In the genomic region with DNA sequence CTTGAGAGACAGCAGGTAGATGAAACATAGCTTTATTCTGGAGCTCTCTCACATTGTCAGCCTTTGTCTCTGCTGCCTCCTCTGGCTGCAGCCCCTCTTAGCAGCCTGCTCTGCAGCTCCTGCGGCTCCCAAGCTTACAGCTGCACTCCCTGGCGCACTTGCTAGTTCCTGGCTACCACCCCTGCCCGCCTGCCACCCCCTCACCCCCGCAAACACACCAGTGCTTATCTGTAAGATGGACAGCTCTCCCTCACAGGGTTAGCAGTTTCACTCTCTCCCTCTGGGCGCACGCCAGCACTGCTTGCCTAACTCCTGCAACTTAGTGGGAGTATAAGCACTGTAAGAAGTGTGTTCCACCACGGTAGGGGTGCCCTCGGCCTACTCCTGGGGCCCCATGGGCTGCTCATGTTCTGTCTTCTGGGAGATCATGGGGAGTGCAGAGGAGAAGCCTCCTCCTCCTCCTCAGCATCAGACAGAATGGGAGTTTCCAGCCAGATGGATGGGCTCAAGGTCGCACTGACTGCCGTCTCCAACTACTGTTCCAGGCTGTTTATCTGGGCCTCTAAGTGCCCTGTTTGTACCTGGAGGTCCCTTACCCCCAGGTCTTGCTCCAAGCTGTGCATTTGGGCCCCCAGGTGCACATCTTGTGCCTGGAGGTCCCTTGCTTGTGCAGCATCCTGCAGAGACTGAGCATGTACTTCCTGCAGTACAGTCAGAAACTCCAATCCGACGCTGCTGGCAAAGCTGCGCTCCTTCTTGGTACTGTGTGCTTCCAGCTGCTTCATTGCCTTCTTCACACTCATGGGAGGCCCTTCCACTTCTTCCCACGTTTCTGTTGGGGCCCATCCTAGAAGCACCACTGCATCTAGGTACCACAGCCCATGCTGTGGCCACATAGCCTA, we compare ENCODE assay signal across 8 cellular contexts.
A peak's percentile ranks its signal among the peaks of the same experiment; 100 is the strongest.
DNase-seq lines count a peak whose midpoint lies in the region; ATAC-seq, FAIRE-seq and TF ChIP-seq lines count a peak whose summit lies in the region.

No MANE protein-coding gene starts in this region.

- no peak for TF ChIP-seq EP300 in gastroesophageal sphincter (IDR thresholded peaks at IDR 0.05)

- H3K4me1 ChIP-seq in GM23338 (ENCODE audit: insufficient read depth) (no peaks in the 10 kb centered on the region), gastroesophageal sphincter (no peaks in the 10 kb centered on the region), HAP-1 (no peaks in the 10 kb centered on the region)
- H3K4me1 ChIP-seq in CD8-positive, alpha-beta memory T cell (ENCODE audit: insufficient read depth, low read length) = no peaks in the 10 kb centered on the region
- H3K4me1 ChIP-seq in effector memory CD4-positive, alpha-beta T cell (ENCODE audit: control insufficient read depth, insufficient read depth, low read length, poor library complexity, severe bottlenecking) = no peaks in the 10 kb centered on the region

- H3K4me3 Mint-ChIP-seq in GM23338 = no peak overlapping the region
- H3K4me3 Mint-ChIP-seq in CD8-positive, alpha-beta memory T cell = no peak overlapping the region

- in situ Hi-C loops in HAP-1 (cut with MboI; ENCODE audit: low sequenced_read_pairs) = no loop called here

- H3K27ac ChIP-seq in GM23338 (ENCODE audit: low read depth) (no peak overlapping the region), gastroesophageal sphincter (no peak overlapping the region)
- H3K27ac ChIP-seq in CD8-positive, alpha-beta memory T cell (ENCODE audit: low read depth, low read length) = no peak overlapping the region
- no peak overlapping the region for H3K27ac ChIP-seq in effector memory CD4-positive, alpha-beta T cell (ENCODE audit: insufficient read depth, low read length, poor library complexity, severe bottlenecking)

- H3K79me2 ChIP-seq in GM23338 (replicated peaks; ENCODE audit: insufficient read depth) = no peaks in the 10 kb centered on the region

- no peaks in the 10 kb centered on the region for H3K36me3 ChIP-seq in GM23338 (ENCODE audit: insufficient read depth)
- H3K36me3 ChIP-seq in gastroesophageal sphincter = no peaks in the 10 kb centered on the region
- no peaks in the 10 kb centered on the region for H3K36me3 ChIP-seq in HAP-1 (replicated peaks)
- no peaks in the 10 kb centered on the region for H3K36me3 ChIP-seq in CD8-positive, alpha-beta memory T cell (ENCODE audit: insufficient read depth, low read length)
- H3K36me3 ChIP-seq in effector memory CD4-positive, alpha-beta T cell (ENCODE audit: control insufficient read depth, insufficient read depth, low read length) = no peaks in the 10 kb centered on the region

- CTCF ChIA-PET in CD8-positive, alpha-beta memory T cell (lab: Charles Lee) = no interaction called here

- H2AFZ ChIP-seq in GM23338 = peak overlapping the region; percentile 89

- H3K36me3 Mint-ChIP-seq in GM23338 (ENCODE audit: low read depth) = no peaks in the 10 kb centered on the region
- H3K36me3 Mint-ChIP-seq in CD8-positive, alpha-beta memory T cell = no peaks in the 10 kb centered on the region

- no peak overlapping the region for H3K4me3 ChIP-seq in GM23338
- H3K4me3 ChIP-seq in gastroesophageal sphincter = no peak overlapping the region
- H3K4me3 ChIP-seq in HAP-1 = no peak overlapping the region
- H3K4me3 ChIP-seq in CD8-positive, alpha-beta memory T cell (ENCODE audit: low read length) = no peak overlapping the region
- no peak overlapping the region for H3K4me3 ChIP-seq in effector memory CD4-positive, alpha-beta T cell (ENCODE audit: insufficient read depth, low read depth, low read length, poor library complexity, severe bottlenecking)

- H3K9me3 ChIP-seq in gastroesophageal sphincter (no peaks in the 10 kb centered on the region), HAP-1 (no peaks in the 10 kb centered on the region)
- H3K9me3 ChIP-seq in CD8-positive, alpha-beta memory T cell (ENCODE audit: low read length) = no peaks in the 10 kb centered on the region
- no peaks in the 10 kb centered on the region for H3K9me3 ChIP-seq in effector memory CD4-positive, alpha-beta T cell (ENCODE audit: control insufficient read depth, low read length)

- 62 to 83% methylated on average over 2 to 5 of the region's 14 CpGs for whole genome bisulfite sequencing in gastroesophageal sphincter (ENCODE audit: low coverage in 1 of 2), 2 donors

- H3K9me2 ChIP-seq in GM23338 (ENCODE audit: insufficient read depth) = no peaks in the 10 kb centered on the region

- H3K4me1 Mint-ChIP-seq in GM23338 = no peaks in the 10 kb centered on the region; the same call in 2 of the 3 replicates
- no peaks in the 10 kb centered on the region for H3K4me1 Mint-ChIP-seq in CD8-positive, alpha-beta memory T cell

- DNase-seq in COLO668 (lab: John Stamatoyannopoulos, UW; ENCODE audit: unreplicated experiment) = peak; percentile 29
- peak; percentile 80 for DNase-seq in GM23338 (ENCODE audit: low spot score)
- DNase-seq in NCI-H460 (ENCODE audit: extremely low read depth, low read depth) = peak; percentile 29
- no peak for DNase-seq in HAP-1 (ENCODE audit: low spot score in 2 of 2)
- DNase-seq in CD8-positive, alpha-beta memory T cell = no peak
- no peak for DNase-seq in GM12892 (ENCODE audit: insufficient read length)
- no peak for DNase-seq in effector memory CD4-positive, alpha-beta T cell

- FAIRE-seq in GM12892 (lab: Jason Lieb, UNC) = no peak

- POLR2A ChIA-PET in CD8-positive, alpha-beta memory T cell (lab: Charles Lee) = no interaction called here

- ATAC-seq in GM23338 (peak; percentile 99), gastroesophageal sphincter (peak; percentile 10)

- H3K27me3 ChIP-seq in GM23338 (ENCODE audit: insufficient read depth) = no peaks in the 10 kb centered on the region
- H3K27me3 ChIP-seq in gastroesophageal sphincter = no peaks in the 10 kb centered on the region
- H3K27me3 ChIP-seq in HAP-1 (ENCODE audit: low read depth) = no peaks in the 10 kb centered on the region
- no peaks in the 10 kb centered on the region for H3K27me3 ChIP-seq in CD8-positive, alpha-beta memory T cell (ENCODE audit: insufficient read depth, low read length, poor library complexity, severe bottlenecking)
- H3K27me3 ChIP-seq in effector memory CD4-positive, alpha-beta T cell (replicated peaks; ENCODE audit: control insufficient read depth, insufficient read depth, low read length, poor library complexity, severe bottlenecking) = no peaks in the 10 kb centered on the region

- H3K9me3 Mint-ChIP-seq in GM23338 = no peaks in the 10 kb centered on the region; the same call in 2 of the 3 replicates
- H3K9me3 Mint-ChIP-seq in CD8-positive, alpha-beta memory T cell = peaks cover 5 to 31% (median 18%) of the 10 kb centered on the region in 5 donors

- TF ChIP-seq CTCF in GM23338 (conservative IDR thresholded peaks at IDR 0.05; ENCODE audit: low read depth in 2 of 2) = peak; percentile 48 to 72
- TF ChIP-seq CTCF in gastroesophageal sphincter (IDR thresholded peaks at IDR 0.05) = no peak

- H3F3A ChIP-seq in GM23338 (replicated peaks; ENCODE audit: low read depth) = no peaks in the 10 kb centered on the region

- no peaks in the 10 kb centered on the region for H4K20me1 ChIP-seq in GM23338 (replicated peaks; ENCODE audit: insufficient read depth)

- TF ChIP-seq POLR2A in gastroesophageal sphincter (IDR thresholded peaks at IDR 0.05) (no peak), GM12892 (IDR thresholded peaks at IDR 0.05; ENCODE audit: low read depth, low read length) (no peak)

- no peak overlapping the region for H3K4me2 ChIP-seq in GM23338

- H3K27me3 Mint-ChIP-seq in GM23338 (ENCODE audit: insufficient read depth, low read depth, poor library complexity) = peaks cover 2% of the 10 kb centered on the region
- H3K27me3 Mint-ChIP-seq in CD8-positive, alpha-beta memory T cell = no peaks in the 10 kb centered on the region

- no peak overlapping the region; the same call in 1 of the 2 replicates for H3K27ac Mint-ChIP-seq in GM23338
- H3K27ac Mint-ChIP-seq in CD8-positive, alpha-beta memory T cell = no peak overlapping the region

TF ChIP-seq in GM23338, 12 proteins besides CTCF, POLR2A, EP300 and RAD21 (continues in another document):
- no peak for TF ChIP-seq JUNB (IDR thresholded peaks at IDR 0.05; ENCODE audit: unreplicated experiment)
- TF ChIP-seq NANOG (IDR thresholded peaks at IDR 0.05; ENCODE audit: borderline replicate concordance) = no peak

Comparison
In these comparisons a context has a peak if more than half of its experiments do, and no peak if none do; other contexts are left out.
1. DNase-seq: peak in COLO668 (single experiment), GM23338 (single experiment) and NCI-H460 (single experiment); none in HAP-1 (0 of 2), CD8-positive, alpha-beta memory T cell (0 of 5), GM12892 (single experiment) and effector memory CD4-positive, alpha-beta T cell (0 of 3).
2. CTCF ChIP-seq: peak in GM23338 (2 of 2); none in gastroesophageal sphincter (0 of 4).